Comparison of ENCODE assay signal across 8 cellular contexts in genomic region chr2:19312949-19313348, GRCh38. TPM values are rescaled to one million over a fixed set of nuclear protein-coding genes. Genes with fewer than 3 reads are reported as not detected.
DNase-seq lines count a peak whose midpoint lies in the region; ATAC-seq and TF ChIP-seq lines count a peak whose summit lies in the region.

No MANE protein-coding gene starts in this region.

- H3K36me3 ChIP-seq in WERI-Rb-1 (no peaks in the 10 kb centered on the region), transverse colon (no peaks in the 10 kb centered on the region)

- peak; percentile 66 for ATAC-seq in HG02678 (IDR thresholded peaks at IDR 0.05; ENCODE audit: unreplicated experiment)

- H3K9me3 ChIP-seq in WERI-Rb-1 (ENCODE audit: severe bottlenecking): no peaks in the 10 kb centered on the region
- no peaks in the 10 kb centered on the region for H3K9me3 ChIP-seq in transverse colon

- no peak for TF ChIP-seq EP300 in transverse colon (IDR thresholded peaks at IDR 0.05; ENCODE audit: low read depth)

- intact Hi-C loops in transverse colon (cut with DNase I; ENCODE audit: low total_unique reads): no loop called here

- H3K27me3 ChIP-seq in WERI-Rb-1 (ENCODE audit: insufficient read depth, low read depth, severe bottlenecking): peaks cover 46% of the 10 kb centered on the region
- H3K27me3 ChIP-seq in transverse colon: no peaks in the 10 kb centered on the region

- H3K27ac ChIP-seq in WERI-Rb-1: no peak overlapping the region
- no peak overlapping the region for H3K27ac ChIP-seq in transverse colon

- peak; percentile 42; the same call in 1 of the 3 replicates for TF ChIP-seq CTCF in GM12872 (IDR thresholded peaks at IDR 0.05; ENCODE audit: insufficient read depth, low read depth, low read length)
- peak; percentile 34; the same call in 1 of the 2 replicates for TF ChIP-seq CTCF in WERI-Rb-1 (IDR thresholded peaks at IDR 0.05; ENCODE audit: low read depth, low read length)
- TF ChIP-seq CTCF in transverse colon (IDR thresholded peaks at IDR 0.05): no peak

- no peak for TF ChIP-seq POLR2A in transverse colon (IDR thresholded peaks at IDR 0.05)

- no peak overlapping the region for H3K4me3 ChIP-seq in WERI-Rb-1 (ENCODE audit: low read depth, low read length)
- H3K4me3 ChIP-seq in transverse colon: no peak overlapping the region

- H3K4me1 ChIP-seq in transverse colon: no peaks in the 10 kb centered on the region

- in situ Hi-C loops in transverse colon (cut with MboI; ENCODE audit: low pct_ligation_motif_present in 1 of 4, low pct_unique_long_range_greater_than_20kb in 1 of 4, low sequenced_read_pairs in 3 of 4): no loop called here

- DNase-seq in WERI-Rb-1 (peak; percentile 39), medulla oblongata (ENCODE audit: extremely low spot score) (peak; percentile 15), NCI-H2171 treated with DMSO at 0.1 percent for 48 hours (lab: John Stamatoyannopoulos, UW) (no peak), NCI-H2081 treated with DMSO at 0.1 percent for 48 hours (lab: John Stamatoyannopoulos, UW) (no peak), transverse colon (no peak)
- DNase-seq in activated CD8-positive, alpha-beta memory T cell treated with anti-CD3 and anti-CD28 coated beads, Interleukin-2, amount 50 U/mL, for 48 hours: no peak

RNA-seq across cellular contexts. Expression of gene OSR1, which starts 45.5 kb away (rescaled TPM):
- 10 to 100 TPM in 1 of 4 donors, 1 to 10 TPM in 3; 1.4 to 15.7 (median 3.4) TPM for total RNA-seq in transverse colon

Comparison
In these comparisons a context has a peak if more than half of its experiments do, and no peak if none do; other contexts are left out.
1. CTCF ChIP-seq: peak in GM12872 (single experiment) and WERI-Rb-1 (single experiment); none in transverse colon (0 of 5).
2. DNase-seq: peak in WERI-Rb-1 (single experiment) and medulla oblongata (single experiment); none in NCI-H2171 treated with DMSO at 0.1 percent for 48 hours (single experiment), NCI-H2081 treated with DMSO at 0.1 percent for 48 hours (single experiment), transverse colon (single experiment) and activated CD8-positive, alpha-beta memory T cell treated with anti-CD3 and anti-CD28 coated beads, Interleukin-2, amount 50 U/mL, for 48 hours (single experiment).